In genomic region chr6:44223471-44224153, GRCh38 we compare ENCODE assay signal across 1 cellular context.
TF ChIP-seq lines count a peak whose summit lies in the region.

SLC29A1 (plus strand) TSS chr6:44223595; CDS start chr6:44227314, 3,719 bp downstream.

TF ChIP-seq in HepG2, 621 proteins besides CTCF, POLR2A, EP300 and RAD21 (continued from another document and continues in another):
- TF ChIP-seq ETS1 (CRISPR knock-in tag; IDR thresholded peaks at IDR 0.05), result no peak
- no peak for TF ChIP-seq ZFP37 (CRISPR knock-in tag; IDR thresholded peaks at IDR 0.05; ENCODE audit: borderline replicate concordance)
- TF ChIP-seq HOXA5 (CRISPR knock-in tag; IDR thresholded peaks at IDR 0.05), result peak; percentile 74; the same call in 1 of the 2 replicates
- TF ChIP-seq CEBPB (IDR thresholded peaks at IDR 0.05; ENCODE audit: borderline replicate concordance, low read depth, low read length), result no peak
- TF ChIP-seq SAP130 (CRISPR knock-in tag; IDR thresholded peaks at IDR 0.05; ENCODE audit: low read depth), result peak; percentile 83
- TF ChIP-seq ZNF430 (CRISPR knock-in tag; IDR thresholded peaks at IDR 0.05), result peak; percentile 59; the same call in 1 of the 2 replicates
- TF ChIP-seq ZFP41 (CRISPR knock-in tag; IDR thresholded peaks at IDR 0.05; ENCODE audit: borderline replicate concordance), result no peak
- TF ChIP-seq ZNF761 (CRISPR knock-in tag; conservative IDR thresholded peaks at IDR 0.05), result no peak
- no peak for TF ChIP-seq TOE1 (CRISPR knock-in tag; IDR thresholded peaks at IDR 0.05)
- no peak for TF ChIP-seq RAD51 (IDR thresholded peaks at IDR 0.05; ENCODE audit: borderline replicate concordance)
- TF ChIP-seq BRF2 (CRISPR knock-in tag; IDR thresholded peaks at IDR 0.05), result 0 out of 2 replicates have a peak, but pooled peaks have one; percentile 64
- TF ChIP-seq PHF20 (CRISPR knock-in tag; IDR thresholded peaks at IDR 0.05), result peak; percentile 54; the same call in 1 of the 2 replicates
- TF ChIP-seq ZNF274 (CRISPR knock-in tag; IDR thresholded peaks at IDR 0.05), result peak; percentile 24; the same call in 1 of the 2 replicates
- TF ChIP-seq MAFK (conservative IDR thresholded peaks at IDR 0.05 in 1 of 2, IDR thresholded peaks at IDR 0.05 in 1 of 2; ENCODE audit: low read length in 2 of 2), result no peak
- peak; percentile 40; the same call in 1 of the 2 replicates for TF ChIP-seq ZMYM4 (CRISPR knock-in tag; IDR thresholded peaks at IDR 0.05)
- TF ChIP-seq SIX4 (CRISPR knock-in tag; IDR thresholded peaks at IDR 0.05), result 0 out of 2 replicates have a peak, but pooled peaks have one; percentile 19
- peak; percentile 75; the same call in 1 of the 2 replicates for TF ChIP-seq NKX3-1 (CRISPR knock-in tag; IDR thresholded peaks at IDR 0.05)
- peak; percentile 21; the same call in 1 of the 2 replicates for TF ChIP-seq ZNF275 (CRISPR knock-in tag; IDR thresholded peaks at IDR 0.05; ENCODE audit: borderline replicate concordance)
- peak; percentile 87 for TF ChIP-seq HNRNPK (IDR thresholded peaks at IDR 0.05; ENCODE audit: low read depth, low read length, poor library complexity, severe bottlenecking)
- TF ChIP-seq NONO (IDR thresholded peaks at IDR 0.05), result no peak
- peak; percentile 86 for TF ChIP-seq NONO (CRISPR knock-in tag; conservative IDR thresholded peaks at IDR 0.05)
- no peak for TF ChIP-seq ARID2 (CRISPR knock-in tag; IDR thresholded peaks at IDR 0.05; ENCODE audit: borderline replicate concordance)
- peak; percentile 47; the same call in 1 of the 2 replicates for TF ChIP-seq GFI1 (CRISPR knock-in tag; IDR thresholded peaks at IDR 0.05; ENCODE audit: borderline replicate concordance)
- peak; percentile 47; the same call in 1 of the 2 replicates for TF ChIP-seq ZFP90 (CRISPR knock-in tag; IDR thresholded peaks at IDR 0.05; ENCODE audit: borderline replicate concordance)
- peak; percentile 70; the same call in 1 of the 2 replicates for TF ChIP-seq MXD1 (CRISPR knock-in tag; IDR thresholded peaks at IDR 0.05)
- peak; percentile 79; the same call in 1 of the 2 replicates for TF ChIP-seq KDM2A (CRISPR knock-in tag; IDR thresholded peaks at IDR 0.05; ENCODE audit: borderline replicate concordance, low read depth)
- no peak for TF ChIP-seq KDM5A (IDR thresholded peaks at IDR 0.05; ENCODE audit: borderline replicate concordance, low read length)
- no peak for TF ChIP-seq FOXA1 (IDR thresholded peaks at IDR 0.05)
- peak; percentile 18; the same call in 1 of the 2 replicates for TF ChIP-seq FOXA1 (CRISPR knock-in tag; IDR thresholded peaks at IDR 0.05)
- TF ChIP-seq ZNF781 (CRISPR knock-in tag; IDR thresholded peaks at IDR 0.05; ENCODE audit: borderline replicate concordance, not compliant biosample characterization), result no peak
- peak; percentile 66 for TF ChIP-seq ZSCAN21 (CRISPR knock-in tag; IDR thresholded peaks at IDR 0.05; ENCODE audit: borderline replicate concordance)
- peak; percentile 84 for TF ChIP-seq ZXDC (CRISPR knock-in tag; IDR thresholded peaks at IDR 0.05)
- TF ChIP-seq ZFP36 (IDR thresholded peaks at IDR 0.05; ENCODE audit: borderline replicate concordance, low read depth, low read length, partially characterized antibody), result no peak
- TF ChIP-seq FOXC1 (CRISPR knock-in tag; IDR thresholded peaks at IDR 0.05; ENCODE audit: borderline replicate concordance), result peak; percentile 65; the same call in 1 of the 2 replicates
- no peak; the same call in 1 of the 2 replicates for TF ChIP-seq SMYD3 (CRISPR knock-in tag; IDR thresholded peaks at IDR 0.05)
- TF ChIP-seq CHCHD3 (CRISPR knock-in tag; IDR thresholded peaks at IDR 0.05), result no peak; the same call in 1 of the 2 replicates
- no peak for TF ChIP-seq FOXP1 (IDR thresholded peaks at IDR 0.05)
- TF ChIP-seq FOXP1 (CRISPR knock-in tag; IDR thresholded peaks at IDR 0.05), result no peak
- no peak for TF ChIP-seq KDM3A (CRISPR knock-in tag; IDR thresholded peaks at IDR 0.05; ENCODE audit: low read depth)
- peak; percentile 50; the same call in 1 of the 2 replicates for TF ChIP-seq TMF1 (CRISPR knock-in tag; IDR thresholded peaks at IDR 0.05; ENCODE audit: low read depth)
- peak; percentile 31; the same call in 1 of the 2 replicates for TF ChIP-seq ZNF691 (CRISPR knock-in tag; IDR thresholded peaks at IDR 0.05; ENCODE audit: borderline replicate concordance, low read depth)
- peak; percentile 93 for TF ChIP-seq ZNF607 (CRISPR knock-in tag; IDR thresholded peaks at IDR 0.05; ENCODE audit: borderline replicate concordance)
- TF ChIP-seq ZNF232 (CRISPR knock-in tag; IDR thresholded peaks at IDR 0.05; ENCODE audit: borderline replicate concordance), result peak; percentile 80; the same call in 1 of the 2 replicates
- TF ChIP-seq PATZ1 (CRISPR knock-in tag; IDR thresholded peaks at IDR 0.05), result peak; percentile 77
- no peak for TF ChIP-seq NCOA5 (CRISPR knock-in tag; IDR thresholded peaks at IDR 0.05)
- TF ChIP-seq ZNF570 (CRISPR knock-in tag; IDR thresholded peaks at IDR 0.05; ENCODE audit: borderline replicate concordance), result no peak
- TF ChIP-seq ZNF260 (CRISPR knock-in tag; IDR thresholded peaks at IDR 0.05; ENCODE audit: borderline replicate concordance, low read depth), result no peak
- peak; percentile 24; the same call in 1 of the 2 replicates for TF ChIP-seq ZNF556 (CRISPR knock-in tag; IDR thresholded peaks at IDR 0.05; ENCODE audit: borderline replicate concordance)
- peak; percentile 61; the same call in 1 of the 2 replicates for TF ChIP-seq MLX (CRISPR knock-in tag; IDR thresholded peaks at IDR 0.05)
- TF ChIP-seq JARID2 (CRISPR knock-in tag; IDR thresholded peaks at IDR 0.05; ENCODE audit: insufficient replicate concordance), result no peak
- TF ChIP-seq ZNF616 (CRISPR knock-in tag; IDR thresholded peaks at IDR 0.05; ENCODE audit: low read depth), result peak; percentile 93; the same call in 1 of the 2 replicates
- no peak for TF ChIP-seq NR1H2 (CRISPR knock-in tag; IDR thresholded peaks at IDR 0.05; ENCODE audit: borderline replicate concordance, low read depth)
- TF ChIP-seq ARNT2 (CRISPR knock-in tag; IDR thresholded peaks at IDR 0.05; ENCODE audit: low read depth), result peak; percentile 87; the same call in 1 of the 2 replicates
- no peak for TF ChIP-seq ZNF24 (IDR thresholded peaks at IDR 0.05)
- TF ChIP-seq CBX5 (CRISPR knock-in tag; IDR thresholded peaks at IDR 0.05; ENCODE audit: borderline replicate concordance), result no peak
- no peak; the same call in 1 of the 2 replicates for TF ChIP-seq ZNF782 (CRISPR knock-in tag; IDR thresholded peaks at IDR 0.05; ENCODE audit: borderline replicate concordance)
- no peak for TF ChIP-seq HNRNPL (IDR thresholded peaks at IDR 0.05; ENCODE audit: low read depth, low read length)
- peak; percentile 51; the same call in 1 of the 2 replicates for TF ChIP-seq BCL6 (CRISPR knock-in tag; IDR thresholded peaks at IDR 0.05)
- TF ChIP-seq ZNF234 (CRISPR knock-in tag; conservative IDR thresholded peaks at IDR 0.05), result no peak; the same call in none of the 2 replicates
- TF ChIP-seq SMARCC2 (IDR thresholded peaks at IDR 0.05), result no peak
- TF ChIP-seq IRF9 (CRISPR knock-in tag; IDR thresholded peaks at IDR 0.05; ENCODE audit: borderline replicate concordance), result peak; percentile 87; the same call in 1 of the 2 replicates
- TF ChIP-seq ZFP62 (CRISPR knock-in tag; IDR thresholded peaks at IDR 0.05), result no peak
- TF ChIP-seq GLMP (CRISPR knock-in tag; IDR thresholded peaks at IDR 0.05; ENCODE audit: borderline replicate concordance), result no peak
- peak; percentile 15 to 68; a peak in 1 of 4 replicates for TF ChIP-seq NR2F1 (CRISPR knock-in tag; IDR thresholded peaks at IDR 0.05)
